Comparison of ENCODE assay signal across 1 cellular context in the genomic region with DNA sequence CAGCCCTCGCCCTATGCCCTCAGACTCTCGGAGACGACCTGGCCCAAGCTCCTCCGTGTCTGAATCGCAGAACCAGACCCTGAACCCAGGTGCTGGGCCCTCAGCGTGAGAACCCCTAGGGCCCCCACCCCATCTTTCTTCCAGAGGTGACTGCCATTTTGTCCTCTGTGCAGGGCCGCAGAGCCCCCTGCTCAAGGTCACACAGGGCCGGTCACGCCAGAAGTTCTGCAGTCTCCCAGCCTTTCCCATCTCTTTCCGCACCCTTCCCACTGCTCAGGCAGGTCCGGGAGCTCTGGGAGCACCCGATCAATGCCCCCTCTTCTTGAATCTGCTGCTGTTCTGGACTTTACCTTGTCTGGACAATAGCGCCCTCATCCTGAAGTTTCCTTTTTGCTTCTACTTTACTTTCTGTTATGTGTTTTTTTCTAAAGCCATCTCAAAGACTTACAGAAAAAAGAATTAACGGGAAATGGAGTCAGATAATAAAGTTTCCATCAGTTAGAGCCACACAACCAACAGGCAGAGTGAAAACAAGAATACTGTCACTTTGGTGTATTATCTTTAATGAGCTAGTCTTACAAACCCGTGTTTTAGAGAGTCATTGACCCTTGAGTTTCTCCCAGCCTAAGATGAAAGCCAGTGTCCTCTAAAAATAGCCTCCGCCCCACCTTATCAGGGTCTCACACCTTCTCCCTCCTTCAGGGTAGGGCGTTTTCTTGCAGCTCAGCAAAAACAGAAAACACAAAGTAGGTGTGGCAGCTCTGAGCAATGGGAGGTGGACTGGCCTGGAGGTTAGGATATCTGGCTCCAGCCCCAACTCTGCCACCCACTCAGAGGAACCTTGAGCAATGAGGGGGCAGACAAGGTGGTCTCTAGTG.
TF ChIP-seq lines count a peak whose summit lies in the region.

No MANE protein-coding gene starts in this region.

TF ChIP-seq in HepG2, 621 proteins besides CTCF, POLR2A, EP300 and RAD21:
- TF ChIP-seq, protein P1, sequence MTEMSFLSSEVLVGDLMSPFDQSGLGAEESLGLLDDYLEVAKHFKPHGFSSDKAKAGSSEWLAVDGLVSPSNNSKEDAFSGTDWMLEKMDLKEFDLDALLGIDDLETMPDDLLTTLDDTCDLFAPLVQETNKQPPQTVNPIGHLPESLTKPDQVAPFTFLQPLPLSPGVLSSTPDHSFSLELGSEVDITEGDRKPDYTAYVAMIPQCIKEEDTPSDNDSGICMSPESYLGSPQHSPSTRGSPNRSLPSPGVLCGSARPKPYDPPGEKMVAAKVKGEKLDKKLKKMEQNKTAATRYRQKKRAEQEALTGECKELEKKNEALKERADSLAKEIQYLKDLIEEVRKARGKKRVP (CRISPR knock-in tag; IDR thresholded peaks at IDR 0.05) = no peak
- TF ChIP-seq PPARG (CRISPR knock-in tag; conservative IDR thresholded peaks at IDR 0.05) = no peak
- no peak for TF ChIP-seq ISX (CRISPR knock-in tag; conservative IDR thresholded peaks at IDR 0.05)
- TF ChIP-seq NRL (CRISPR knock-in tag; IDR thresholded peaks at IDR 0.05; ENCODE audit: borderline replicate concordance) = no peak
- TF ChIP-seq, protein P2, sequence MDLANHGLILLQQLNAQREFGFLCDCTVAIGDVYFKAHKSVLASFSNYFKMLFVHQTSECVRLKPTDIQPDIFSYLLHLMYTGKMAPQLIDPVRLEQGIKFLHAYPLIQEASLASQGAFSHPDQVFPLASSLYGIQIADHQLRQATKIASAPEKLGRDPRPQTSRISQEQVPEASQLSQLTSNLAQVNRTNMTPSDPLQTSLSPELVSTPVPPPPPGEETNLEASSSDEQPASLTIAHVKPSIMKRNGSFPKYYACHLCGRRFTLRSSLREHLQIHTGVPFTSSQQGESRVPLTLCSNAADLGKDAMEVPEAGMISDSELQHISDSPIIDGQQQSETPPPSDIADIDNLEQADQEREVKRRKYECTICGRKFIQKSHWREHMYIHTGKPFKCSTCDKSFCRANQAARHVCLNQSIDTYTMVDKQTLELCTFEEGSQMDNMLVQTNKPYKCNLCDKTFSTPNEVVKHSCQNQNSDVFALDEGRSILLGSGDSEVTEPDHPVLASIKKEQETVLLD (CRISPR knock-in tag; IDR thresholded peaks at IDR 0.05; ENCODE audit: low read depth) = no peak
- TF ChIP-seq POLR2AphosphoS2 (IDR thresholded peaks at IDR 0.05; ENCODE audit: low read depth, low read length) = no peak
- TF ChIP-seq SYNCRIP (IDR thresholded peaks at IDR 0.05; ENCODE audit: insufficient read depth, low read depth, low read length) = no peak
- TF ChIP-seq, protein P3, sequence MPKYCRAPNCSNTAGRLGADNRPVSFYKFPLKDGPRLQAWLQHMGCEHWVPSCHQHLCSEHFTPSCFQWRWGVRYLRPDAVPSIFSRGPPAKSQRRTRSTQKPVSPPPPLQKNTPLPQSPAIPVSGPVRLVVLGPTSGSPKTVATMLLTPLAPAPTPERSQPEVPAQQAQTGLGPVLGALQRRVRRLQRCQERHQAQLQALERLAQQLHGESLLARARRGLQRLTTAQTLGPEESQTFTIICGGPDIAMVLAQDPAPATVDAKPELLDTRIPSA (CRISPR knock-in tag; IDR thresholded peaks at IDR 0.05; ENCODE audit: borderline replicate concordance) = no peak
- no peak for TF ChIP-seq TBL1XR1 (IDR thresholded peaks at IDR 0.05; ENCODE audit: borderline replicate concordance, low read length, partially characterized antibody)
- TF ChIP-seq, protein P4, sequence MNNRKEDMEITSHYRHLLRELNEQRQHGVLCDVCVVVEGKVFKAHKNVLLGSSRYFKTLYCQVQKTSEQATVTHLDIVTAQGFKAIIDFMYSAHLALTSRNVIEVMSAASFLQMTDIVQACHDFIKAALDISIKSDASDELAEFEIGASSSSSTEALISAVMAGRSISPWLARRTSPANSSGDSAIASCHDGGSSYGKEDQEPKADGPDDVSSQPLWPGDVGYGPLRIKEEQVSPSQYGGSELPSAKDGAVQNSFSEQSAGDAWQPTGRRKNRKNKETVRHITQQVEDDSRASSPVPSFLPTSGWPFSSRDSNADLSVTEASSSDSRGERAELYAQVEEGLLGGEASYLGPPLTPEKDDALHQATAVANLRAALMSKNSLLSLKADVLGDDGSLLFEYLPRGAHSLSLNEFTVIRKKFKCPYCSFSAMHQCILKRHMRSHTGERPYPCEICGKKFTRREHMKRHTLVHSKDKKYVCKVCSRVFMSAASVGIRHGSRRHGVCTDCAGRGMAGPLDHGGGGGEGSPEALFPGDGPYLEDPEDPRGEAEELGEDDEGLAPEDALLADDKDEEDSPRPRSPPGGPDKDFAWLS (CRISPR knock-in tag; IDR thresholded peaks at IDR 0.05; ENCODE audit: borderline replicate concordance) = no peak
- TF ChIP-seq, protein P5, sequence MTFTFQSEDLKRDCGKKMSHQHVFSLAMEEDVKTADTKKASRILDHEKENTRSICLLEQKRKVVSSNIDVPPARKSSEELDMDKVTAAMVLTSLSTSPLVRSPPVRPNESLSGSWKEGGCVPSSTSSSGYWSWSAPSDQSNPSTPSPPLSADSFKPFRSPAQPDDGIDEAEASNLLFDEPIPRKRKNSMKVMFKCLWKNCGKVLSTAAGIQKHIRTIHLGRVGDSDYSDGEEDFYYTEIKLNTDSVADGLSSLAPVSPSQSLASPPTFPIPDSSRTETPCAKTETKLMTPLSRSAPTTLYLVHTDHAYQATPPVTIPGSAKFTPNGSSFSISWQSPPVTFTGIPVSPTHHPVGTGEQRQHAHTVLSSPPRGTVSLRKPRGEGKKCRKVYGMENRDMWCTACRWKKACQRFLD (CRISPR knock-in tag; IDR thresholded peaks at IDR 0.05; ENCODE audit: borderline replicate concordance) = no peak
- TF ChIP-seq ZMYM3 (CRISPR knock-in tag; IDR thresholded peaks at IDR 0.05) = no peak
- TF ChIP-seq MAF1 (CRISPR knock-in tag; IDR thresholded peaks at IDR 0.05; ENCODE audit: borderline replicate concordance) = no peak
- no peak for TF ChIP-seq ZNF335 (CRISPR knock-in tag; IDR thresholded peaks at IDR 0.05)
- TF ChIP-seq MTA1 (CRISPR knock-in tag; IDR thresholded peaks at IDR 0.05; ENCODE audit: borderline replicate concordance) = no peak
- TF ChIP-seq, protein P6, sequence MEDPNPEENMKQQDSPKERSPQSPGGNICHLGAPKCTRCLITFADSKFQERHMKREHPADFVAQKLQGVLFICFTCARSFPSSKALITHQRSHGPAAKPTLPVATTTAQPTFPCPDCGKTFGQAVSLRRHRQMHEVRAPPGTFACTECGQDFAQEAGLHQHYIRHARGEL (CRISPR knock-in tag; IDR thresholded peaks at IDR 0.05) = no peak
- TF ChIP-seq, protein P7, sequence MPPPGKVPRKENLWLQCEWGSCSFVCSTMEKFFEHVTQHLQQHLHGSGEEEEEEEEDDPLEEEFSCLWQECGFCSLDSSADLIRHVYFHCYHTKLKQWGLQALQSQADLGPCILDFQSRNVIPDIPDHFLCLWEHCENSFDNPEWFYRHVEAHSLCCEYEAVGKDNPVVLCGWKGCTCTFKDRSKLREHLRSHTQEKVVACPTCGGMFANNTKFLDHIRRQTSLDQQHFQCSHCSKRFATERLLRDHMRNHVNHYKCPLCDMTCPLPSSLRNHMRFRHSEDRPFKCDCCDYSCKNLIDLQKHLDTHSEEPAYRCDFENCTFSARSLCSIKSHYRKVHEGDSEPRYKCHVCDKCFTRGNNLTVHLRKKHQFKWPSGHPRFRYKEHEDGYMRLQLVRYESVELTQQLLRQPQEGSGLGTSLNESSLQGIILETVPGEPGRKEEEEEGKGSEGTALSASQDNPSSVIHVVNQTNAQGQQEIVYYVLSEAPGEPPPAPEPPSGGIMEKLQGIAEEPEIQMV (CRISPR knock-in tag; IDR thresholded peaks at IDR 0.05; ENCODE audit: low read depth) = no peak
- TF ChIP-seq SP2 (CRISPR knock-in tag; IDR thresholded peaks at IDR 0.05) = no peak
